Comparison of ENCODE assay signal across 1 cellular context in the genomic region with DNA sequence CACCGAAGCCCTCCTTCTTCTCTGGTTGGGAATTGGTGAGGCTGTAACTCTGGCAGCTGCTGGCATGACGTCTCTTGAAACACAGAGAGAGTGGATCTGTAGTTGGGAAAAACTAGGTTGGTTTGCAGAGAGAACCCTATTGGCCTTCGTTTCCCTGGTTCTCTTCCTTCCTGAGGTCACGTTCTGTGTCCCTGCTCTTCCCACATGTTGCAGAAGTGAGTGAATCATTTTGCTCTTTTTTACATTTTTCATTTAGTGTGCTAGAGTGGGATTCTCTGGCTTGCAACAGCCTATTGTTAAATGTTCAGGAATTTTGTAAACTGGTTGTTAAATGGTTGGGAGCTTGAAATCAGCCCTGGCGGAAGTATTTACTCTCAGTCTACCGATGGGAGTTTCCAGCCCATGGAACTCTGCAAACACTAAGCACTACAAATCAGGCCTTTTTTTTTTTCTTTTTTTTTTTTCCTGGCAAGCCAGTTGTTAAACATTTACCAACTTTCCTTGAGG.
TF ChIP-seq lines count a peak whose summit lies in the region.

No MANE protein-coding gene starts in this region.

TF ChIP-seq in HepG2, 621 proteins besides CTCF, POLR2A, EP300 and RAD21 (continued from another document and continues in another):
- TF ChIP-seq, protein P1, sequence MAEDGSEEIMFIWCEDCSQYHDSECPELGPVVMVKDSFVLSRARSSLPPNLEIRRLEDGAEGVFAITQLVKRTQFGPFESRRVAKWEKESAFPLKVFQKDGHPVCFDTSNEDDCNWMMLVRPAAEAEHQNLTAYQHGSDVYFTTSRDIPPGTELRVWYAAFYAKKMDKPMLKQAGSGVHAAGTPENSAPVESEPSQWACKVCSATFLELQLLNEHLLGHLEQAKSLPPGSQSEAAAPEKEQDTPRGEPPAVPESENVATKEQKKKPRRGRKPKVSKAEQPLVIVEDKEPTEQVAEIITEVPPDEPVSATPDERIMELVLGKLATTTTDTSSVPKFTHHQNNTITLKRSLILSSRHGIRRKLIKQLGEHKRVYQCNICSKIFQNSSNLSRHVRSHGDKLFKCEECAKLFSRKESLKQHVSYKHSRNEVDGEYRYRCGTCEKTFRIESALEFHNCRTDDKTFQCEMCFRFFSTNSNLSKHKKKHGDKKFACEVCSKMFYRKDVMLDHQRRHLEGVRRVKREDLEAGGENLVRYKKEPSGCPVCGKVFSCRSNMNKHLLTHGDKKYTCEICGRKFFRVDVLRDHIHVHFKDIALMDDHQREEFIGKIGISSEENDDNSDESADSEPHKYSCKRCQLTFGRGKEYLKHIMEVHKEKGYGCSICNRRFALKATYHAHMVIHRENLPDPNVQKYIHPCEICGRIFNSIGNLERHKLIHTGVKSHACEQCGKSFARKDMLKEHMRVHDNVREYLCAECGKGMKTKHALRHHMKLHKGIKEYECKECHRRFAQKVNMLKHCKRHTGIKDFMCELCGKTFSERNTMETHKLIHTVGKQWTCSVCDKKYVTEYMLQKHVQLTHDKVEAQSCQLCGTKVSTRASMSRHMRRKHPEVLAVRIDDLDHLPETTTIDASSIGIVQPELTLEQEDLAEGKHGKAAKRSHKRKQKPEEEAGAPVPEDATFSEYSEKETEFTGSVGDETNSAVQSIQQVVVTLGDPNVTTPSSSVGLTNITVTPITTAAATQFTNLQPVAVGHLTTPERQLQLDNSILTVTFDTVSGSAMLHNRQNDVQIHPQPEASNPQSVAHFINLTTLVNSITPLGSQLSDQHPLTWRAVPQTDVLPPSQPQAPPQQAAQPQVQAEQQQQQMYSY (CRISPR knock-in tag; IDR thresholded peaks at IDR 0.05) = no peak
- TF ChIP-seq NONO (IDR thresholded peaks at IDR 0.05) = no peak
- 0 out of 2 replicates have a peak, but pooled peaks have one; percentile 44 for TF ChIP-seq NONO (CRISPR knock-in tag; conservative IDR thresholded peaks at IDR 0.05)
- no peak for TF ChIP-seq ZSCAN25 (CRISPR knock-in tag; IDR thresholded peaks at IDR 0.05)
- TF ChIP-seq JUND (CRISPR knock-in tag; IDR thresholded peaks at IDR 0.05) = no peak
- TF ChIP-seq, protein P2, sequence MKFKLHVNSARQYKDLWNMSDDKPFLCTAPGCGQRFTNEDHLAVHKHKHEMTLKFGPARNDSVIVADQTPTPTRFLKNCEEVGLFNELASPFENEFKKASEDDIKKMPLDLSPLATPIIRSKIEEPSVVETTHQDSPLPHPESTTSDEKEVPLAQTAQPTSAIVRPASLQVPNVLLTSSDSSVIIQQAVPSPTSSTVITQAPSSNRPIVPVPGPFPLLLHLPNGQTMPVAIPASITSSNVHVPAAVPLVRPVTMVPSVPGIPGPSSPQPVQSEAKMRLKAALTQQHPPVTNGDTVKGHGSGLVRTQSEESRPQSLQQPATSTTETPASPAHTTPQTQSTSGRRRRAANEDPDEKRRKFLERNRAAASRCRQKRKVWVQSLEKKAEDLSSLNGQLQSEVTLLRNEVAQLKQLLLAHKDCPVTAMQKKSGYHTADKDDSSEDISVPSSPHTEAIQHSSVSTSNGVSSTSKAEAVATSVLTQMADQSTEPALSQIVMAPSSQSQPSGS (CRISPR knock-in tag; IDR thresholded peaks at IDR 0.05) = no peak
- no peak for TF ChIP-seq MIER2 (CRISPR knock-in tag; IDR thresholded peaks at IDR 0.05)
- TF ChIP-seq, protein P3, sequence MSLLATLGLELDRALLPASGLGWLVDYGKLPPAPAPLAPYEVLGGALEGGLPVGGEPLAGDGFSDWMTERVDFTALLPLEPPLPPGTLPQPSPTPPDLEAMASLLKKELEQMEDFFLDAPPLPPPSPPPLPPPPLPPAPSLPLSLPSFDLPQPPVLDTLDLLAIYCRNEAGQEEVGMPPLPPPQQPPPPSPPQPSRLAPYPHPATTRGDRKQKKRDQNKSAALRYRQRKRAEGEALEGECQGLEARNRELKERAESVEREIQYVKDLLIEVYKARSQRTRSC (CRISPR knock-in tag; IDR thresholded peaks at IDR 0.05; ENCODE audit: low read depth) = no peak
- TF ChIP-seq ZNF484 (CRISPR knock-in tag; IDR thresholded peaks at IDR 0.05; ENCODE audit: borderline replicate concordance, low read depth) = no peak
- no peak; the same call in none of the 2 replicates for TF ChIP-seq NR2C2 (CRISPR knock-in tag; IDR thresholded peaks at IDR 0.05; ENCODE audit: borderline replicate concordance)
- TF ChIP-seq, protein P4, sequence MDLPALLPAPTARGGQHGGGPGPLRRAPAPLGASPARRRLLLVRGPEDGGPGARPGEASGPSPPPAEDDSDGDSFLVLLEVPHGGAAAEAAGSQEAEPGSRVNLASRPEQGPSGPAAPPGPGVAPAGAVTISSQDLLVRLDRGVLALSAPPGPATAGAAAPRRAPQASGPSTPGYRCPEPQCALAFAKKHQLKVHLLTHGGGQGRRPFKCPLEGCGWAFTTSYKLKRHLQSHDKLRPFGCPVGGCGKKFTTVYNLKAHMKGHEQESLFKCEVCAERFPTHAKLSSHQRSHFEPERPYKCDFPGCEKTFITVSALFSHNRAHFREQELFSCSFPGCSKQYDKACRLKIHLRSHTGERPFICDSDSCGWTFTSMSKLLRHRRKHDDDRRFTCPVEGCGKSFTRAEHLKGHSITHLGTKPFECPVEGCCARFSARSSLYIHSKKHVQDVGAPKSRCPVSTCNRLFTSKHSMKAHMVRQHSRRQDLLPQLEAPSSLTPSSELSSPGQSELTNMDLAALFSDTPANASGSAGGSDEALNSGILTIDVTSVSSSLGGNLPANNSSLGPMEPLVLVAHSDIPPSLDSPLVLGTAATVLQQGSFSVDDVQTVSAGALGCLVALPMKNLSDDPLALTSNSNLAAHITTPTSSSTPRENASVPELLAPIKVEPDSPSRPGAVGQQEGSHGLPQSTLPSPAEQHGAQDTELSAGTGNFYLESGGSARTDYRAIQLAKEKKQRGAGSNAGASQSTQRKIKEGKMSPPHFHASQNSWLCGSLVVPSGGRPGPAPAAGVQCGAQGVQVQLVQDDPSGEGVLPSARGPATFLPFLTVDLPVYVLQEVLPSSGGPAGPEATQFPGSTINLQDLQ (CRISPR knock-in tag; IDR thresholded peaks at IDR 0.05) = no peak
- TF ChIP-seq, protein P5, sequence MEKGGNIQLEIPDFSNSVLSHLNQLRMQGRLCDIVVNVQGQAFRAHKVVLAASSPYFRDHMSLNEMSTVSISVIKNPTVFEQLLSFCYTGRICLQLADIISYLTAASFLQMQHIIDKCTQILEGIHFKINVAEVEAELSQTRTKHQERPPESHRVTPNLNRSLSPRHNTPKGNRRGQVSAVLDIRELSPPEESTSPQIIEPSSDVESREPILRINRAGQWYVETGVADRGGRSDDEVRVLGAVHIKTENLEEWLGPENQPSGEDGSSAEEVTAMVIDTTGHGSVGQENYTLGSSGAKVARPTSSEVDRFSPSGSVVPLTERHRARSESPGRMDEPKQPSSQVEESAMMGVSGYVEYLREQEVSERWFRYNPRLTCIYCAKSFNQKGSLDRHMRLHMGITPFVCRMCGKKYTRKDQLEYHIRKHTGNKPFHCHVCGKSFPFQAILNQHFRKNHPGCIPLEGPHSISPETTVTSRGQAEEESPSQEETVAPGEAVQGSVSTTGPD (CRISPR knock-in tag; IDR thresholded peaks at IDR 0.05) = no peak
- TF ChIP-seq EZH2 (conservative IDR thresholded peaks at IDR 0.05; ENCODE audit: low read depth, low read length) = no peak
- TF ChIP-seq FOXC1 (CRISPR knock-in tag; IDR thresholded peaks at IDR 0.05; ENCODE audit: borderline replicate concordance) = no peak
- TF ChIP-seq ZNF501 (CRISPR knock-in tag; IDR thresholded peaks at IDR 0.05) = peak; percentile 52; the same call in 1 of the 2 replicates
- TF ChIP-seq ZNF605 (CRISPR knock-in tag; IDR thresholded peaks at IDR 0.05) = no peak
- no peak for TF ChIP-seq PAF1 (CRISPR knock-in tag; IDR thresholded peaks at IDR 0.05)
- TF ChIP-seq, protein P6, sequence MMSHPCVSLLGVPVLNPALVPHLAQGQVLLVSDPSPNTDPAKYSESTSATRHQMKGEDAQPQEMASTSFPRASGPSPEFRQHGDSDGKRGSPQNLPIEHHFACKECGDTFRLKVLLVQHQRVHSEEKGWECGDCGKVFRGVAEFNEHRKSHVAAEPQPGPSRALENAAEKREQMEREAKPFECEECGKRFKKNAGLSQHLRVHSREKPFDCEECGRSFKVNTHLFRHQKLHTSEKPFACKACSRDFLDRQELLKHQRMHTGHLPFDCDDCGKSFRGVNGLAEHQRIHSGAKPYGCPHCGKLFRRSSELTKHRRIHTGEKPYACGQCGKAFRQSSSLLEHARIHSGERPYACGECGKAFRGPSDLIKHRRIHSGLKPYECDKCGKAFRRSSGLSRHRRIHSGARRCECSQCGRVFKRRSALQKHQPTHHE (CRISPR knock-in tag; IDR thresholded peaks at IDR 0.05; ENCODE audit: borderline replicate concordance) = no peak
- TF ChIP-seq ZNF225 (CRISPR knock-in tag; IDR thresholded peaks at IDR 0.05) = no peak
- TF ChIP-seq, protein P7, sequence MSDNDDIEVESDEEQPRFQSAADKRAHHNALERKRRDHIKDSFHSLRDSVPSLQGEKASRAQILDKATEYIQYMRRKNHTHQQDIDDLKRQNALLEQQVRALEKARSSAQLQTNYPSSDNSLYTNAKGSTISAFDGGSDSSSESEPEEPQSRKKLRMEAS (IDR thresholded peaks at IDR 0.05) = no peak
- no peak for TF ChIP-seq CBX5 (CRISPR knock-in tag; IDR thresholded peaks at IDR 0.05; ENCODE audit: borderline replicate concordance)
- peak; percentile 21; the same call in 1 of the 2 replicates for TF ChIP-seq MXD4 (CRISPR knock-in tag; IDR thresholded peaks at IDR 0.05)
- no peak for TF ChIP-seq ZNF747 (CRISPR knock-in tag; IDR thresholded peaks at IDR 0.05; ENCODE audit: borderline replicate concordance)
- TF ChIP-seq MLLT10 (CRISPR knock-in tag; IDR thresholded peaks at IDR 0.05) = no peak
- TF ChIP-seq TCF7L2 (IDR thresholded peaks at IDR 0.05; ENCODE audit: low read depth, low read length) = no peak
- no peak for TF ChIP-seq MTA3 (CRISPR knock-in tag; IDR thresholded peaks at IDR 0.05)
- TF ChIP-seq, protein P8, sequence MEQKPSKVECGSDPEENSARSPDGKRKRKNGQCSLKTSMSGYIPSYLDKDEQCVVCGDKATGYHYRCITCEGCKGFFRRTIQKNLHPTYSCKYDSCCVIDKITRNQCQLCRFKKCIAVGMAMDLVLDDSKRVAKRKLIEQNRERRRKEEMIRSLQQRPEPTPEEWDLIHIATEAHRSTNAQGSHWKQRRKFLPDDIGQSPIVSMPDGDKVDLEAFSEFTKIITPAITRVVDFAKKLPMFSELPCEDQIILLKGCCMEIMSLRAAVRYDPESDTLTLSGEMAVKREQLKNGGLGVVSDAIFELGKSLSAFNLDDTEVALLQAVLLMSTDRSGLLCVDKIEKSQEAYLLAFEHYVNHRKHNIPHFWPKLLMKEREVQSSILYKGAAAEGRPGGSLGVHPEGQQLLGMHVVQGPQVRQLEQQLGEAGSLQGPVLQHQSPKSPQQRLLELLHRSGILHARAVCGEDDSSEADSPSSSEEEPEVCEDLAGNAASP (CRISPR knock-in tag; IDR thresholded peaks at IDR 0.05; ENCODE audit: borderline replicate concordance) = no peak
- no peak for TF ChIP-seq CBX1 (IDR thresholded peaks at IDR 0.05; ENCODE audit: low read depth)
- TF ChIP-seq BCL6 (CRISPR knock-in tag; IDR thresholded peaks at IDR 0.05) = peak; percentile 92
- TF ChIP-seq ZNF382 (CRISPR knock-in tag; IDR thresholded peaks at IDR 0.05; ENCODE audit: borderline replicate concordance) = no peak
- TF ChIP-seq, protein P9, sequence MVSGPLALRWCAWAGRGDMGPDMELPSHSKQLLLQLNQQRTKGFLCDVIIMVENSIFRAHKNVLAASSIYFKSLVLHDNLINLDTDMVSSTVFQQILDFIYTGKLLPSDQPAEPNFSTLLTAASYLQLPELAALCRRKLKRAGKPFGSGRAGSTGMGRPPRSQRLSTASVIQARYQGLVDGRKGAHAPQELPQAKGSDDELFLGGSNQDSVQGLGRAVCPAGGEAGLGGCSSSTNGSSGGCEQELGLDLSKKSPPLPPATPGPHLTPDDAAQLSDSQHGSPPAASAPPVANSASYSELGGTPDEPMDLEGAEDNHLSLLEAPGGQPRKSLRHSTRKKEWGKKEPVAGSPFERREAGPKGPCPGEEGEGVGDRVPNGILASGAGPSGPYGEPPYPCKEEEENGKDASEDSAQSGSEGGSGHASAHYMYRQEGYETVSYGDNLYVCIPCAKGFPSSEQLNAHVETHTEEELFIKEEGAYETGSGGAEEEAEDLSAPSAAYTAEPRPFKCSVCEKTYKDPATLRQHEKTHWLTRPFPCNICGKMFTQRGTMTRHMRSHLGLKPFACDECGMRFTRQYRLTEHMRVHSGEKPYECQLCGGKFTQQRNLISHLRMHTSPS (CRISPR knock-in tag; IDR thresholded peaks at IDR 0.05; ENCODE audit: low read depth) = no peak
- no peak for TF ChIP-seq ZNF660 (CRISPR knock-in tag; IDR thresholded peaks at IDR 0.05; ENCODE audit: borderline replicate concordance, low read depth)
- no peak for TF ChIP-seq RFX5 (IDR thresholded peaks at IDR 0.05; ENCODE audit: low read depth, low read length)
- TF ChIP-seq, protein P10, sequence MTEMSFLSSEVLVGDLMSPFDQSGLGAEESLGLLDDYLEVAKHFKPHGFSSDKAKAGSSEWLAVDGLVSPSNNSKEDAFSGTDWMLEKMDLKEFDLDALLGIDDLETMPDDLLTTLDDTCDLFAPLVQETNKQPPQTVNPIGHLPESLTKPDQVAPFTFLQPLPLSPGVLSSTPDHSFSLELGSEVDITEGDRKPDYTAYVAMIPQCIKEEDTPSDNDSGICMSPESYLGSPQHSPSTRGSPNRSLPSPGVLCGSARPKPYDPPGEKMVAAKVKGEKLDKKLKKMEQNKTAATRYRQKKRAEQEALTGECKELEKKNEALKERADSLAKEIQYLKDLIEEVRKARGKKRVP (CRISPR knock-in tag; IDR thresholded peaks at IDR 0.05) = peak in 1 of 2 experiments; percentile 54; a peak in 1 of 4 replicates
- no peak for TF ChIP-seq ZNF44 (CRISPR knock-in tag; IDR thresholded peaks at IDR 0.05)
- TF ChIP-seq ZNF138 (CRISPR knock-in tag; IDR thresholded peaks at IDR 0.05; ENCODE audit: low read depth) = no peak
- peak; percentile 41; the same call in 1 of the 2 replicates for TF ChIP-seq THAP11 (CRISPR knock-in tag; IDR thresholded peaks at IDR 0.05)
- TF ChIP-seq, protein P11, sequence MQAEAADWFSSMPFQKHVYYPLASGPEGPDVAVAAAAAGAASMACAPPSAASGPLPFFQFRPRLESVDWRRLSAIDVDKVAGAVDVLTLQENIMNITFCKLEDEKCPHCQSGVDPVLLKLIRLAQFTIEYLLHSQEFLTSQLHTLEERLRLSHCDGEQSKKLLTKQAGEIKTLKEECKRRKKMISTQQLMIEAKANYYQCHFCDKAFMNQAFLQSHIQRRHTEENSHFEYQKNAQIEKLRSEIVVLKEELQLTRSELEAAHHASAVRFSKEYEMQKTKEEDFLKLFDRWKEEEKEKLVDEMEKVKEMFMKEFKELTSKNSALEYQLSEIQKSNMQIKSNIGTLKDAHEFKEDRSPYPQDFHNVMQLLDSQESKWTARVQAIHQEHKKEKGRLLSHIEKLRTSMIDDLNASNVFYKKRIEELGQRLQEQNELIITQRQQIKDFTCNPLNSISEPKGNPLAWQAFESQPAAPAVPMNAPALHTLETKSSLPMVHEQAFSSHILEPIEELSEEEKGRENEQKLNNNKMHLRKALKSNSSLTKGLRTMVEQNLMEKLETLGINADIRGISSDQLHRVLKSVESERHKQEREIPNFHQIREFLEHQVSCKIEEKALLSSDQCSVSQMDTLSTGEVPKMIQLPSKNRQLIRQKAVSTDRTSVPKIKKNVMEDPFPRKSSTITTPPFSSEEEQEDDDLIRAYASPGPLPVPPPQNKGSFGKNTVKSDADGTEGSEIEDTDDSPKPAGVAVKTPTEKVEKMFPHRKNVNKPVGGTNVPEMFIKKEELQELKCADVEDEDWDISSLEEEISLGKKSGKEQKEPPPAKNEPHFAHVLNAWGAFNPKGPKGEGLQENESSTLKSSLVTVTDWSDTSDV (CRISPR knock-in tag; IDR thresholded peaks at IDR 0.05) = no peak
- no peak for TF ChIP-seq AHR (CRISPR knock-in tag; IDR thresholded peaks at IDR 0.05)
- TF ChIP-seq, protein P12, sequence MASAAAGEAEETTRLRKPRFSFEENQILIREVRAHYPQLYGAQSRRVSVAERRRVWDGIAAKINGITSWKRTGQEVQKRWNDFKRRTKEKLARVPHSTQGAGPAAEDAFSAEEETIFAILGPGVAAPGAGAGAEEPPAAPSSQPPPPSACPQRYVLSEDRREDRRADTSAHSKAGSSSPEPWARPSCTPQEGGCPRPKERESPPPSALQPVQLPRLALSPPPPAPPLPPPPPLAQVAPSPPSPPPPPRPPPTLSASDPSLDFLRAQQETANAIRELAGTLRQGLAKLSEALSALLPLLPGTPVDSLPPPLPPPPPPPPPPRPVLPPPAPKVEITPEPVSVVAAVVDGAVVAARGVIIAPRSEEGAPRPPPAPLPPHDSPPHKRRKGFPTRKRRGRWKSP (CRISPR knock-in tag; IDR thresholded peaks at IDR 0.05) = no peak
